Comparison of ENCODE assay signal across 11 cellular contexts in genomic region chr4:173516621-173517612, GRCh38. TPM values are rescaled to one million over a fixed set of nuclear protein-coding genes. Genes with fewer than 3 reads are reported as not detected.
DNase-seq lines count a peak whose midpoint lies in the region; ATAC-seq and TF ChIP-seq lines count a peak whose summit lies in the region.
"Had no signal": no experiment of that assay in that cellular context is flagged by ENCODE, and none has a peak within 500 bp of the region (broad histone marks: within the 10 kb centered on the region; RNA-seq: fewer than 3 reads in every experiment).

No MANE protein-coding gene starts in this region.

- peaks cover 100% of the 10 kb centered on the region for H3K27me3 Mint-ChIP-seq in nephron progenitor cell (ENCODE audit: low read depth, poor library complexity)

- peak overlapping the region; percentile 98 for H3K27ac ChIP-seq in cardiac muscle cell
- H3K27ac ChIP-seq: foreskin keratinocyte had no signal

- no peak overlapping the region for H3K27ac Mint-ChIP-seq in nephron progenitor cell

- peaks cover 29% of the 10 kb centered on the region for H3K4me1 ChIP-seq in cardiac muscle cell (ENCODE audit: low read depth)
- H3K4me1 ChIP-seq: foreskin keratinocyte had no signal

- peak overlapping the region; percentile 56 for H3K4me3 ChIP-seq in cardiac muscle cell

- DNase-seq in Right ventricle myocardium inferior (ENCODE audit: missing footprints) (no peak), cardiac septum (ENCODE audit: low spot score) (no peak), cardiac muscle cell (ENCODE audit: low read depth in 1 of 2, low spot score in 1 of 2) (peak; percentile 66 to 70), nephron progenitor cell (peak; percentile 52), SIG-M5 (lab: John Stamatoyannopoulos, UW) (no peak), foreskin melanocyte (no peak), NCI-H2029 treated with DMSO at 0.1 percent for 48 hours (lab: John Stamatoyannopoulos, UW) (no peak)
- DNase-seq: caudate nucleus, NCI-H526 treated with DMSO at 0.1 percent for 48 hours had no signal

- H3K36me3 ChIP-seq in cardiac muscle cell: no peaks in the 10 kb centered on the region

- H3K4me3 Mint-ChIP-seq in nephron progenitor cell: peak overlapping the region; percentile 48

- H3K36me3 Mint-ChIP-seq in nephron progenitor cell (ENCODE audit: low read depth): no peaks in the 10 kb centered on the region

- ATAC-seq in Right ventricle myocardium inferior (peak; percentile 4), HG02763 (IDR thresholded peaks at IDR 0.05; ENCODE audit: unreplicated experiment) (no peak)

- intact Hi-C loops in Right ventricle myocardium inferior (cut with DNase I): loop anchor here (10.0 kb wide), 1 partner anchor 698 kb away; no protein-coding TSS in a partner anchor
- intact Hi-C loops in cardiac septum (cut with DNase I): no loop called here

- peaks cover 12% of the 10 kb centered on the region for H3K9me3 Mint-ChIP-seq in nephron progenitor cell

- TF ChIP-seq CTCF in cardiac muscle cell (IDR thresholded peaks at IDR 0.05; ENCODE audit: low read depth, low read length) (no peak), nephron progenitor cell (IDR thresholded peaks at IDR 0.05) (no peak)

- peaks cover 26% of the 10 kb centered on the region for H3K27me3 ChIP-seq in cardiac muscle cell

- no peaks in the 10 kb centered on the region for H3K9me3 ChIP-seq in cardiac muscle cell (ENCODE audit: low read depth)

- H3K4me1 Mint-ChIP-seq in nephron progenitor cell: peaks cover 23% of the 10 kb centered on the region

RNA-seq across cellular contexts. Expression of gene HAND2, which starts 13.1 kb away (rescaled TPM):
- total RNA-seq in Right ventricle myocardium inferior (151 TPM), cardiac septum (161 TPM), cardiac muscle cell (352 and 607 TPM in 2 replicates)
- polyA plus RNA-seq in cardiac muscle cell: 175 and 199 TPM in 2 replicates
- total RNA-seq: foreskin keratinocyte had no signal
- polyA plus RNA-seq: foreskin keratinocyte had no signal

Comparison
In these comparisons a context has a peak if more than half of its experiments do, and no peak if none do; other contexts are left out.
1. DNase-seq: peak in cardiac muscle cell (2 of 2) and nephron progenitor cell (single experiment); none in Right ventricle myocardium inferior (single experiment), cardiac septum (single experiment), SIG-M5 (single experiment), foreskin melanocyte (single experiment) and NCI-H2029 treated with DMSO at 0.1 percent for 48 hours (single experiment).